In genomic region chr14:104081951-104082464, GRCh38 we compare ENCODE assay signal across 25 cellular contexts. TPM values are rescaled to one million over a fixed set of nuclear protein-coding genes. Genes with fewer than 3 reads are reported as not detected.
DNase-seq lines count a peak whose midpoint lies in the region; ATAC-seq and TF ChIP-seq lines count a peak whose summit lies in the region.
"Had no signal": no experiment of that assay in that cellular context is flagged by ENCODE, and none has a peak within 500 bp of the region (broad histone marks: within the 10 kb centered on the region; RNA-seq: fewer than 3 reads in every experiment).

No MANE protein-coding gene starts in this region.

- peaks cover 11% of the 10 kb centered on the region for H3K4me1 Mint-ChIP-seq in activated CD8-positive, alpha-beta memory T cell treated with anti-CD3 and anti-CD28 coated beads, Interleukin-2, amount 10 ng/mL, durations not matched to agents 7 days and 5 days
- H3K4me1 Mint-ChIP-seq in endothelial cell (ENCODE audit: unreplicated experiment), result peaks cover 2% of the 10 kb centered on the region

- DNase-seq in activated CD8-positive, alpha-beta memory T cell treated with anti-CD3 and anti-CD28 coated beads, Interleukin-2, amount 10 ng/mL, durations not matched to agents 7 days and 5 days, result peak; percentile 37
- DNase-seq in activated CD8-positive, alpha-beta memory T cell treated with anti-CD3 and anti-CD28 coated beads, Interleukin-2, amount 50 U/mL, for 48 hours, result no peak
- peak; percentile 22 for DNase-seq in GM13977 (ENCODE audit: low spot score)
- DNase-seq in hepatic stellate cell (ENCODE audit: low spot score), result peak; percentile 7
- peak; percentile 72 for DNase-seq in posterior vena cava (ENCODE audit: low spot score)
- no peak for DNase-seq in endothelial cell (ENCODE audit: low spot score)
- DNase-seq in NCI-H1048 (lab: John Stamatoyannopoulos, UW), result no peak
- DNase-seq: 8988T; activated CD4-positive, alpha-beta T cell treated with anti-CD3 and anti-CD28 coated beads for 36 hours; activated CD8-positive, alpha-beta T cell treated with anti-CD3 and anti-CD28 coated beads, Interleukin-2, amount 10 ng/mL, durations not matched to agents 7 days and 5 days; activated effector memory CD4-positive, alpha-beta T cell treated with Interleukin-2 at 50 U/mL for 16 hours; activated T-cell treated with anti-CD3 and anti-CD28 coated beads for 4 hours; CD4-positive, CD25-positive, alpha-beta regulatory T cell; effector CD4-positive, alpha-beta T cell; GF-D8; H9; KG1; NCI-H1105 treated with DMSO at 0.1 percent for 48 hours; occipital lobe; SHP77 treated with DMSO at 0.1 percent for 48 hours had no signal

- H3K27me3 Mint-ChIP-seq in activated CD8-positive, alpha-beta memory T cell treated with anti-CD3 and anti-CD28 coated beads, Interleukin-2, amount 10 ng/mL, durations not matched to agents 7 days and 5 days, result peaks cover 10% of the 10 kb centered on the region
- peaks cover 10% of the 10 kb centered on the region for H3K27me3 Mint-ChIP-seq in endothelial cell (ENCODE audit: unreplicated experiment)

- in situ Hi-C loops in GM13977 (cut with MboI; ENCODE audit: low pct_unique_long_range_greater_than_20kb, low sequenced_read_pairs, unreplicated experiment), result no loop called here

- intact Hi-C loops in posterior vena cava (cut with DNase I), result no loop called here

- CTCF ChIA-PET in activated CD8-positive, alpha-beta memory T cell treated with anti-CD3 and anti-CD28 coated beads, Interleukin-2, amount 10 ng/mL, durations not matched to agents 7 days and 5 days (lab: Charles Lee), result no interaction called here

- no peak for TF ChIP-seq CTCF in GM13977 (IDR thresholded peaks at IDR 0.05; ENCODE audit: extremely low read depth, insufficient read depth, missing control alignments)
- no peak for TF ChIP-seq CTCF in endothelial cell (IDR thresholded peaks at IDR 0.05; ENCODE audit: unreplicated experiment)

- no peak overlapping the region for H3K27ac Mint-ChIP-seq in activated CD8-positive, alpha-beta memory T cell treated with anti-CD3 and anti-CD28 coated beads, Interleukin-2, amount 10 ng/mL, durations not matched to agents 7 days and 5 days
- H3K27ac Mint-ChIP-seq in endothelial cell (ENCODE audit: unreplicated experiment), result no peak overlapping the region
- H3K27ac Mint-ChIP-seq: activated CD4-positive, alpha-beta T cell treated with anti-CD3 and anti-CD28 coated beads for 36 hours; activated CD8-positive, alpha-beta T cell treated with anti-CD3 and anti-CD28 coated beads, Interleukin-2, amount 10 ng/mL, durations not matched to agents 7 days and 5 days; activated naive CD8-positive, alpha-beta T cell; CD4-positive, CD25-positive, alpha-beta regulatory T cell; mesothelial cell of epicardium; naive thymus-derived CD8-positive, alpha-beta T cell; stimulated activated memory B cell treated with anti-CD40 and anti-IgM and Interleukin-4, amounts not matched to agents 10 μg/mL and 1 μg/mL and 100 μg/mL, for 72 hours had no signal

- no peaks in the 10 kb centered on the region for H3K36me3 Mint-ChIP-seq in activated CD8-positive, alpha-beta memory T cell treated with anti-CD3 and anti-CD28 coated beads, Interleukin-2, amount 10 ng/mL, durations not matched to agents 7 days and 5 days
- H3K36me3 Mint-ChIP-seq in endothelial cell (ENCODE audit: low read depth, unreplicated experiment), result peaks cover 3% of the 10 kb centered on the region
- H3K36me3 Mint-ChIP-seq: activated naive CD8-positive, alpha-beta T cell; CD4-positive, CD25-positive, alpha-beta regulatory T cell; mesothelial cell of epicardium; stimulated activated memory B cell treated with anti-CD40 and anti-IgM and Interleukin-4, amounts not matched to agents 10 μg/mL and 1 μg/mL and 100 μg/mL, for 72 hours had no signal

- H3K4me3 Mint-ChIP-seq in activated CD8-positive, alpha-beta memory T cell treated with anti-CD3 and anti-CD28 coated beads, Interleukin-2, amount 10 ng/mL, durations not matched to agents 7 days and 5 days, result no peak overlapping the region
- no peak overlapping the region for H3K4me3 Mint-ChIP-seq in endothelial cell (ENCODE audit: unreplicated experiment)
- H3K4me3 Mint-ChIP-seq: activated CD4-positive, alpha-beta T cell treated with anti-CD3 and anti-CD28 coated beads for 36 hours; activated CD8-positive, alpha-beta T cell treated with anti-CD3 and anti-CD28 coated beads, Interleukin-2, amount 10 ng/mL, durations not matched to agents 7 days and 5 days; activated naive CD8-positive, alpha-beta T cell; CD4-positive, CD25-positive, alpha-beta regulatory T cell; H9; mesothelial cell of epicardium; naive thymus-derived CD8-positive, alpha-beta T cell; stimulated activated memory B cell treated with anti-CD40 and anti-IgM and Interleukin-4, amounts not matched to agents 10 μg/mL and 1 μg/mL and 100 μg/mL, for 72 hours had no signal

- no peak for ATAC-seq in activated CD8-positive, alpha-beta memory T cell treated with anti-CD3 and anti-CD28 coated beads, Interleukin-2, amount 10 ng/mL, durations not matched to agents 7 days and 5 days
- no peak for ATAC-seq in HG03521 (IDR thresholded peaks at IDR 0.05; ENCODE audit: unreplicated experiment)
- ATAC-seq: activated CD4-positive, alpha-beta T cell treated with anti-CD3 and anti-CD28 coated beads for 36 hours; activated CD8-positive, alpha-beta T cell treated with anti-CD3 and anti-CD28 coated beads, Interleukin-2, amount 10 ng/mL, durations not matched to agents 7 days and 5 days; naive thymus-derived CD8-positive, alpha-beta T cell; stimulated activated memory B cell treated with anti-CD40 and anti-IgM and Interleukin-4, amounts not matched to agents 10 μg/mL and 1 μg/mL and 100 μg/mL, for 72 hours had no signal

- no peaks in the 10 kb centered on the region for H3K9me3 Mint-ChIP-seq in activated CD8-positive, alpha-beta memory T cell treated with anti-CD3 and anti-CD28 coated beads, Interleukin-2, amount 10 ng/mL, durations not matched to agents 7 days and 5 days (ENCODE audit: low read depth)
- H3K9me3 Mint-ChIP-seq in endothelial cell (ENCODE audit: unreplicated experiment), result no peaks in the 10 kb centered on the region
- H3K9me3 Mint-ChIP-seq: H9; mesothelial cell of epicardium; naive thymus-derived CD8-positive, alpha-beta T cell; stimulated activated memory B cell treated with anti-CD40 and anti-IgM and Interleukin-4, amounts not matched to agents 10 μg/mL and 1 μg/mL and 100 μg/mL, for 72 hours had no signal

RNA-seq across cellular contexts. Expression of gene ASPG, which starts 3.5 kb away (rescaled TPM):
- total RNA-seq in activated CD8-positive, alpha-beta memory T cell treated with anti-CD3 and anti-CD28 coated beads, Interleukin-2, amount 10 ng/mL, durations not matched to agents 7 days and 5 days, result not detected
- total RNA-seq in posterior vena cava (1 to 10 TPM; 1.3 to 3.2 TPM), endothelial cell (ENCODE audit: unreplicated experiment) (1.2 TPM)
- total RNA-seq: activated CD4-positive, alpha-beta T cell treated with anti-CD3 and anti-CD28 coated beads for 36 hours; activated CD8-positive, alpha-beta T cell treated with anti-CD3 and anti-CD28 coated beads, Interleukin-2, amount 10 ng/mL, durations not matched to agents 7 days and 5 days; CD4-positive, CD25-positive, alpha-beta regulatory T cell; naive thymus-derived CD8-positive, alpha-beta T cell had no signal

RNA-seq across cellular contexts. Expression of gene KIF26A, which starts 56.4 kb away (rescaled TPM):
- total RNA-seq in activated CD8-positive, alpha-beta memory T cell treated with anti-CD3 and anti-CD28 coated beads, Interleukin-2, amount 10 ng/mL, durations not matched to agents 7 days and 5 days, result 1 to 10 TPM in 1 of 2 experiments, under 1 TPM in 1; 0.21 to 1.1 TPM
- total RNA-seq in posterior vena cava (1 to 10 TPM; 5.0 to 6.9 TPM), endothelial cell (ENCODE audit: unreplicated experiment) (96.9 TPM)

Comparison
In these comparisons a context has a peak if more than half of its experiments do, and no peak if none do; other contexts are left out.
1. DNase-seq: peak in activated CD8-positive, alpha-beta memory T cell treated with anti-CD3 and anti-CD28 coated beads, Interleukin-2, amount 10 ng/mL, durations not matched to agents 7 days and 5 days (single experiment), GM13977 (single experiment), hepatic stellate cell (single experiment) and posterior vena cava (single experiment); none in activated CD8-positive, alpha-beta memory T cell treated with anti-CD3 and anti-CD28 coated beads, Interleukin-2, amount 50 U/mL, for 48 hours (single experiment), endothelial cell (single experiment) and NCI-H1048 (single experiment).
2. RNA of gene KIF26A, which starts 56.4 kb away (total RNA-seq): 96.9 TPM in endothelial cell (single experiment); 5.0 to 6.9 TPM in posterior vena cava and 0.21 to 1.1 TPM in activated CD8-positive, alpha-beta memory T cell treated with anti-CD3 and anti-CD28 coated beads, Interleukin-2, amount 10 ng/mL, durations not matched to agents 7 days and 5 days; every median in the first group is over 10 times any median in the second.